1 cellular context compared by ENCODE assay signal in the genomic region with DNA sequence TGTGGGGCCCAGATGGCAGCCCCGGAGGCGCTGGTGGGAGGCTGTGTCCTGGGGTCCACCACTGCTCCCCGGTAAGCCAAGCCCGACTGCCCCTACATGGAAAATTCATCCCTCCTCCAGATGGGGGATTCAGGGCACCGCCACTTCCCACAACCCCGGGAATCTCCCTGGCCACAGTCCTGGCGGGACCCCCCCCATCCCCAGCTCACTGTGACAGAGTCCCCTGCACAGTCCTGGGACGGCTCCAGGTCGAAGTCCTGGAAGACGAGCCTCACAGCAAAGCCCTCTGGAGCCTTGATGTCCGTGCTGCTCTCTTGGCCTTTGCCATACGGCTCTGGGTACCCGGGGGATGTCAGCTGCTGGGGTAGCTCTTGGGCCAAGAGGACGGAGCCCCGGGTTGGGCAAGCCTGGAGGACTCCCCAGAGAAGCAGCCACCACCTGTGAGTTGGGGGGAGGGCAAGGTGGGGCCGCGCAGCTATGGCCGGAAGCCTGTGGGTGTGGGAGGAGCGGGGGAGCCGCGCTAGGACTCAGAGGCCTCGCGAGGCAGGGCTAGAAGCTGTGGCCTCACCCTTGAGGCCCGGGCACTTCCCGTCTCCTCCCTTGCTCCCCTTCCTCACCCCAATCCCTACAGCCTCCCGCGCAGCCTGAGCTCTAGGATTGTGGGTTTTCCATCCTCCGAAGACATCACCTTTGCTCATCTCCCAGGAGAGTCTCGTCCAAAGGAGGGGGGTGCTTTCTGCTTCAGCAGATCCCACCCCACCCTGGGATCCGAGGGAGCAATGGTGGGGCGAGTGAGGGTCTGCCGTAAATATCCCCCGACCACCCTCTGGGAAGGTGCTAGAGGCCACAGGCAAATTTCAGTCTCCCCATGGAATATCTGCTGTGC.
TF ChIP-seq lines count a peak whose summit lies in the region.

No MANE protein-coding gene starts in this region.

TF ChIP-seq in HEK293, 187 proteins besides CTCF, POLR2A, EP300 and RAD21 (continued from another document):
- TF ChIP-seq, protein P1, sequence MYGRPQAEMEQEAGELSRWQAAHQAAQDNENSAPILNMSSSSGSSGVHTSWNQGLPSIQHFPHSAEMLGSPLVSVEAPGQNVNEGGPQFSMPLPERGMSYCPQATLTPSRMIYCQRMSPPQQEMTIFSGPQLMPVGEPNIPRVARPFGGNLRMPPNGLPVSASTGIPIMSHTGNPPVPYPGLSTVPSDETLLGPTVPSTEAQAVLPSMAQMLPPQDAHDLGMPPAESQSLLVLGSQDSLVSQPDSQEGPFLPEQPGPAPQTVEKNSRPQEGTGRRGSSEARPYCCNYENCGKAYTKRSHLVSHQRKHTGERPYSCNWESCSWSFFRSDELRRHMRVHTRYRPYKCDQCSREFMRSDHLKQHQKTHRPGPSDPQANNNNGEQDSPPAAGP (tag by site-specific recombination; IDR thresholded peaks at IDR 0.05) = no peak
- no peak for TF ChIP-seq ZNF529 (tag by site-specific recombination; IDR thresholded peaks at IDR 0.05; ENCODE audit: insufficient replicate concordance)
- TF ChIP-seq ZNF776 (tag by site-specific recombination; IDR thresholded peaks at IDR 0.05; ENCODE audit: borderline replicate concordance) = no peak
- TF ChIP-seq PRDM1 (tag by site-specific recombination; IDR thresholded peaks at IDR 0.05) = no peak
- no peak for TF ChIP-seq ZNF394 (tag by site-specific recombination; IDR thresholded peaks at IDR 0.05; ENCODE audit: borderline replicate concordance)
- TF ChIP-seq, protein P2, sequence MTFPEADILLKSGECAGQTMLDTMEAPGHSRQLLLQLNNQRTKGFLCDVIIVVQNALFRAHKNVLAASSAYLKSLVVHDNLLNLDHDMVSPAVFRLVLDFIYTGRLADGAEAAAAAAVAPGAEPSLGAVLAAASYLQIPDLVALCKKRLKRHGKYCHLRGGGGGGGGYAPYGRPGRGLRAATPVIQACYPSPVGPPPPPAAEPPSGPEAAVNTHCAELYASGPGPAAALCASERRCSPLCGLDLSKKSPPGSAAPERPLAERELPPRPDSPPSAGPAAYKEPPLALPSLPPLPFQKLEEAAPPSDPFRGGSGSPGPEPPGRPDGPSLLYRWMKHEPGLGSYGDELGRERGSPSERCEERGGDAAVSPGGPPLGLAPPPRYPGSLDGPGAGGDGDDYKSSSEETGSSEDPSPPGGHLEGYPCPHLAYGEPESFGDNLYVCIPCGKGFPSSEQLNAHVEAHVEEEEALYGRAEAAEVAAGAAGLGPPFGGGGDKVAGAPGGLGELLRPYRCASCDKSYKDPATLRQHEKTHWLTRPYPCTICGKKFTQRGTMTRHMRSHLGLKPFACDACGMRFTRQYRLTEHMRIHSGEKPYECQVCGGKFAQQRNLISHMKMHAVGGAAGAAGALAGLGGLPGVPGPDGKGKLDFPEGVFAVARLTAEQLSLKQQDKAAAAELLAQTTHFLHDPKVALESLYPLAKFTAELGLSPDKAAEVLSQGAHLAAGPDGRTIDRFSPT (tag by site-specific recombination; IDR thresholded peaks at IDR 0.05) = no peak
- TF ChIP-seq ZNF664 (tag by site-specific recombination; IDR thresholded peaks at IDR 0.05) = no peak
- no peak for TF ChIP-seq ZNF571 (tag by site-specific recombination; IDR thresholded peaks at IDR 0.05)
- no peak for TF ChIP-seq GLI2 (tag by site-specific recombination; IDR thresholded peaks at IDR 0.05; ENCODE audit: borderline replicate concordance, low read depth)
- TF ChIP-seq ZNF24 (tag by site-specific recombination; IDR thresholded peaks at IDR 0.05) = no peak
- no peak for TF ChIP-seq ZNF830 (tag by site-specific recombination; IDR thresholded peaks at IDR 0.05; ENCODE audit: low read depth)
- TF ChIP-seq ZNF114 (tag by site-specific recombination; IDR thresholded peaks at IDR 0.05) = no peak
- no peak for TF ChIP-seq ZNF785 (tag by site-specific recombination; IDR thresholded peaks at IDR 0.05)
- no peak for TF ChIP-seq ZNF558 (tag by site-specific recombination; IDR thresholded peaks at IDR 0.05)
- TF ChIP-seq ZNF76 (tag by site-specific recombination; IDR thresholded peaks at IDR 0.05; ENCODE audit: borderline replicate concordance, low read depth) = peak; percentile 71; the same call in 1 of the 2 replicates
- TF ChIP-seq ZNF302 (tag by site-specific recombination; IDR thresholded peaks at IDR 0.05; ENCODE audit: low read depth) = no peak
- TF ChIP-seq GLIS1 (tag by site-specific recombination; IDR thresholded peaks at IDR 0.05) = peak; percentile 43
- TF ChIP-seq, protein P3, sequence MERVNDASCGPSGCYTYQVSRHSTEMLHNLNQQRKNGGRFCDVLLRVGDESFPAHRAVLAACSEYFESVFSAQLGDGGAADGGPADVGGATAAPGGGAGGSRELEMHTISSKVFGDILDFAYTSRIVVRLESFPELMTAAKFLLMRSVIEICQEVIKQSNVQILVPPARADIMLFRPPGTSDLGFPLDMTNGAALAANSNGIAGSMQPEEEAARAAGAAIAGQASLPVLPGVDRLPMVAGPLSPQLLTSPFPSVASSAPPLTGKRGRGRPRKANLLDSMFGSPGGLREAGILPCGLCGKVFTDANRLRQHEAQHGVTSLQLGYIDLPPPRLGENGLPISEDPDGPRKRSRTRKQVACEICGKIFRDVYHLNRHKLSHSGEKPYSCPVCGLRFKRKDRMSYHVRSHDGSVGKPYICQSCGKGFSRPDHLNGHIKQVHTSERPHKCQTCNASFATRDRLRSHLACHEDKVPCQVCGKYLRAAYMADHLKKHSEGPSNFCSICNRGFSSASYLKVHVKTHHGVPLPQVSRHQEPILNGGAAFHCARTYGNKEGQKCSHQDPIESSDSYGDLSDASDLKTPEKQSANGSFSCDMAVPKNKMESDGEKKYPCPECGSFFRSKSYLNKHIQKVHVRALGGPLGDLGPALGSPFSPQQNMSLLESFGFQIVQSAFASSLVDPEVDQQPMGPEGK (tag by site-specific recombination; IDR thresholded peaks at IDR 0.05) = peak; percentile 43; the same call in 1 of the 2 replicates
- TF ChIP-seq, protein P4, sequence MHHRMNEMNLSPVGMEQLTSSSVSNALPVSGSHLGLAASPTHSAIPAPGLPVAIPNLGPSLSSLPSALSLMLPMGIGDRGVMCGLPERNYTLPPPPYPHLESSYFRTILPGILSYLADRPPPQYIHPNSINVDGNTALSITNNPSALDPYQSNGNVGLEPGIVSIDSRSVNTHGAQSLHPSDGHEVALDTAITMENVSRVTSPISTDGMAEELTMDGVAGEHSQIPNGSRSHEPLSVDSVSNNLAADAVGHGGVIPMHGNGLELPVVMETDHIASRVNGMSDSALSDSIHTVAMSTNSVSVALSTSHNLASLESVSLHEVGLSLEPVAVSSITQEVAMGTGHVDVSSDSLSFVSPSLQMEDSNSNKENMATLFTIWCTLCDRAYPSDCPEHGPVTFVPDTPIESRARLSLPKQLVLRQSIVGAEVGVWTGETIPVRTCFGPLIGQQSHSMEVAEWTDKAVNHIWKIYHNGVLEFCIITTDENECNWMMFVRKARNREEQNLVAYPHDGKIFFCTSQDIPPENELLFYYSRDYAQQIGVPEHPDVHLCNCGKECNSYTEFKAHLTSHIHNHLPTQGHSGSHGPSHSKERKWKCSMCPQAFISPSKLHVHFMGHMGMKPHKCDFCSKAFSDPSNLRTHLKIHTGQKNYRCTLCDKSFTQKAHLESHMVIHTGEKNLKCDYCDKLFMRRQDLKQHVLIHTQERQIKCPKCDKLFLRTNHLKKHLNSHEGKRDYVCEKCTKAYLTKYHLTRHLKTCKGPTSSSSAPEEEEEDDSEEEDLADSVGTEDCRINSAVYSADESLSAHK (tag by site-specific recombination; IDR thresholded peaks at IDR 0.05) = no peak
- TF ChIP-seq ZNF701 (tag by site-specific recombination; IDR thresholded peaks at IDR 0.05) = no peak
- no peak for TF ChIP-seq ZNF843 (tag by site-specific recombination; IDR thresholded peaks at IDR 0.05)
- no peak for TF ChIP-seq KLF1 (tag by site-specific recombination; IDR thresholded peaks at IDR 0.05)
- no peak for TF ChIP-seq IKZF3 (tag by site-specific recombination; IDR thresholded peaks at IDR 0.05)
- TF ChIP-seq SP2 (tag by site-specific recombination; IDR thresholded peaks at IDR 0.05) = peak; percentile 46
- no peak for TF ChIP-seq ZNF768 (tag by site-specific recombination; IDR thresholded peaks at IDR 0.05)
- TF ChIP-seq ZNF501 (tag by site-specific recombination; IDR thresholded peaks at IDR 0.05) = no peak
- no peak for TF ChIP-seq ZNF510 (tag by site-specific recombination; IDR thresholded peaks at IDR 0.05; ENCODE audit: insufficient replicate concordance)
- no peak for TF ChIP-seq ZBTB1 (tag by site-specific recombination; IDR thresholded peaks at IDR 0.05)
- TF ChIP-seq ZFHX2 (tag by site-specific recombination; conservative IDR thresholded peaks at IDR 0.05) = no peak; the same call in 1 of the 2 replicates
- no peak for TF ChIP-seq ZNF560 (tag by site-specific recombination; IDR thresholded peaks at IDR 0.05; ENCODE audit: borderline replicate concordance)
- no peak for TF ChIP-seq ZNF248 (tag by site-specific recombination; IDR thresholded peaks at IDR 0.05)
- TF ChIP-seq ZNF530 (tag by site-specific recombination; IDR thresholded peaks at IDR 0.05; ENCODE audit: low read depth) = no peak
- TF ChIP-seq, protein P5, sequence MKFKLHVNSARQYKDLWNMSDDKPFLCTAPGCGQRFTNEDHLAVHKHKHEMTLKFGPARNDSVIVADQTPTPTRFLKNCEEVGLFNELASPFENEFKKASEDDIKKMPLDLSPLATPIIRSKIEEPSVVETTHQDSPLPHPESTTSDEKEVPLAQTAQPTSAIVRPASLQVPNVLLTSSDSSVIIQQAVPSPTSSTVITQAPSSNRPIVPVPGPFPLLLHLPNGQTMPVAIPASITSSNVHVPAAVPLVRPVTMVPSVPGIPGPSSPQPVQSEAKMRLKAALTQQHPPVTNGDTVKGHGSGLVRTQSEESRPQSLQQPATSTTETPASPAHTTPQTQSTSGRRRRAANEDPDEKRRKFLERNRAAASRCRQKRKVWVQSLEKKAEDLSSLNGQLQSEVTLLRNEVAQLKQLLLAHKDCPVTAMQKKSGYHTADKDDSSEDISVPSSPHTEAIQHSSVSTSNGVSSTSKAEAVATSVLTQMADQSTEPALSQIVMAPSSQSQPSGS (tag by site-specific recombination; IDR thresholded peaks at IDR 0.05; ENCODE audit: low read depth) = no peak
- TF ChIP-seq KLF16 (tag by site-specific recombination; IDR thresholded peaks at IDR 0.05) = no peak
- TF ChIP-seq ZBTB8A (tag by site-specific recombination; IDR thresholded peaks at IDR 0.05) = no peak
- TF ChIP-seq ZNF341 (tag by site-specific recombination; IDR thresholded peaks at IDR 0.05; ENCODE audit: low read depth) = peak; percentile 56
- no peak for TF ChIP-seq ZFP3 (tag by site-specific recombination; IDR thresholded peaks at IDR 0.05; ENCODE audit: low read depth)
- no peak for TF ChIP-seq ZNF555 (tag by site-specific recombination; conservative IDR thresholded peaks at IDR 0.05)
- TF ChIP-seq RBAK (tag by site-specific recombination; IDR thresholded peaks at IDR 0.05) = no peak
- no peak for TF ChIP-seq OSR2 (tag by site-specific recombination; IDR thresholded peaks at IDR 0.05)
- TF ChIP-seq, protein P6, sequence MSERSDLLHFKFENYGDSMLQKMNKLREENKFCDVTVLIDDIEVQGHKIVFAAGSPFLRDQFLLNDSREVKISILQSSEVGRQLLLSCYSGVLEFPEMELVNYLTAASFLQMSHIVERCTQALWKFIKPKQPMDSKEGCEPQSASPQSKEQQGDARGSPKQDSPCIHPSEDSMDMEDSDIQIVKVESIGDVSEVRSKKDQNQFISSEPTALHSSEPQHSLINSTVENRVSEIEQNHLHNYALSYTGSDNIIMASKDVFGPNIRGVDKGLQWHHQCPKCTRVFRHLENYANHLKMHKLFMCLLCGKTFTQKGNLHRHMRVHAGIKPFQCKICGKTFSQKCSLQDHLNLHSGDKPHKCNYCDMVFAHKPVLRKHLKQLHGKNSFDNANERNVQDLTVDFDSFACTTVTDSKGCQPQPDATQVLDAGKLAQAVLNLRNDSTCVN (tag by site-specific recombination; optimal IDR thresholded peaks at IDR 0.05) = peak; percentile 26
- TF ChIP-seq, protein P7, sequence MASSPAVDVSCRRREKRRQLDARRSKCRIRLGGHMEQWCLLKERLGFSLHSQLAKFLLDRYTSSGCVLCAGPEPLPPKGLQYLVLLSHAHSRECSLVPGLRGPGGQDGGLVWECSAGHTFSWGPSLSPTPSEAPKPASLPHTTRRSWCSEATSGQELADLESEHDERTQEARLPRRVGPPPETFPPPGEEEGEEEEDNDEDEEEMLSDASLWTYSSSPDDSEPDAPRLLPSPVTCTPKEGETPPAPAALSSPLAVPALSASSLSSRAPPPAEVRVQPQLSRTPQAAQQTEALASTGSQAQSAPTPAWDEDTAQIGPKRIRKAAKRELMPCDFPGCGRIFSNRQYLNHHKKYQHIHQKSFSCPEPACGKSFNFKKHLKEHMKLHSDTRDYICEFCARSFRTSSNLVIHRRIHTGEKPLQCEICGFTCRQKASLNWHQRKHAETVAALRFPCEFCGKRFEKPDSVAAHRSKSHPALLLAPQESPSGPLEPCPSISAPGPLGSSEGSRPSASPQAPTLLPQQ (tag by site-specific recombination; IDR thresholded peaks at IDR 0.05) = no peak
